14 cellular contexts compared by ENCODE assay signal in the genomic region with DNA sequence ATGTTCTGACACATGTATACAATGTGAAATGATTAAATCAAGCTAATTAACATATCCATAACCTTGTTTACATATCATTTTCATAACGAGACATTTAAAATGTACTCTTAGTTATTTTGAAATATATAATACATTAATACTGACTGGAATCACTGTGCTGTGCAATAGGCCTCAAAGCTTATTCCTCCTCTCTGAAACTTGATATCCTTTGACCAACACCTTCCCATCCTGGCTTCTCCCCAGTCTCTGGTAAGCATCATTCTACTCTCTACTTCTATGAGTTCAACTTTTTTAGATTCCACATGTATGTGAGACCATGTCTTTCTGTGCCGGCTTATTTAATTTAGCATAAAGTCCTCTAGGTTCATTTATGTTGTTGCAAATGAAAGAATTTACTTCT. TPM values are rescaled to one million over a fixed set of nuclear protein-coding genes. Genes with fewer than 3 reads are reported as not detected.
A peak's percentile ranks its signal among the peaks of the same experiment; 100 is the strongest.
DNase-seq lines count a peak whose midpoint lies in the region; ATAC-seq and TF ChIP-seq lines count a peak whose summit lies in the region.
"Had no signal": no experiment of that assay in that cellular context is flagged by ENCODE, and none has a peak within 500 bp of the region (broad histone marks: within the 10 kb centered on the region; RNA-seq: fewer than 3 reads in every experiment).

No MANE protein-coding gene starts in this region.

- TF ChIP-seq CTCF in natural killer cell (IDR thresholded peaks at IDR 0.05) = no peak
- no peak for TF ChIP-seq CTCF in activated CD8-positive, alpha-beta T cell treated with anti-CD3 and anti-CD28 coated beads for 36 hours (IDR thresholded peaks at IDR 0.05)

- no peak overlapping the region for H3K27ac ChIP-seq in GM23248
- H3K27ac ChIP-seq: 22Rv1, BLaER1 had no signal

- no peak for ATAC-seq in central memory CD8-positive, alpha-beta T cell (replicated peaks; ENCODE audit: extremely low read depth, poor library complexity, severe bottlenecking)
- ATAC-seq in natural killer cell (no peak), HG02610 (IDR thresholded peaks at IDR 0.05; ENCODE audit: unreplicated experiment) (no peak)
- ATAC-seq in activated CD8-positive, alpha-beta T cell treated with anti-CD3 and anti-CD28 coated beads for 36 hours = no peak
- ATAC-seq: HCT116 had no signal

- no peaks in the 10 kb centered on the region for H3K27me3 ChIP-seq in GM23248 (replicated peaks; ENCODE audit: insufficient read depth)
- H3K27me3 ChIP-seq: BLaER1 had no signal

- no peak overlapping the region for H3K4me3 ChIP-seq in GM23248
- H3K4me3 ChIP-seq: BLaER1 had no signal

- H3K36me3 Mint-ChIP-seq in central memory CD8-positive, alpha-beta T cell (ENCODE audit: insufficient read depth) = peaks cover 20% of the 10 kb centered on the region
- H3K36me3 Mint-ChIP-seq in natural killer cell = no peaks in the 10 kb centered on the region
- peaks cover 39% of the 10 kb centered on the region for H3K36me3 Mint-ChIP-seq in activated CD8-positive, alpha-beta T cell treated with anti-CD3 and anti-CD28 coated beads for 36 hours (ENCODE audit: low read depth)

- in situ Hi-C loops in GM23248 (cut with MboI) = no loop called here

- H3K79me2 ChIP-seq in GM23248 (ENCODE audit: insufficient read depth) = peaks cover 100% of the 10 kb centered on the region

- intact Hi-C loops in natural killer cell (cut with micrococcal nuclease) = no loop called here
- intact Hi-C loops in activated CD8-positive, alpha-beta T cell treated with anti-CD3 and anti-CD28 coated beads for 36 hours (cut with micrococcal nuclease) = no loop called here

- DNase-seq in DMS 273 (lab: John Stamatoyannopoulos, UW; ENCODE audit: unreplicated experiment) (peak; percentile 18), DMS 273 treated with DMSO at 0.1 percent for 48 hours (lab: John Stamatoyannopoulos, UW) (no peak), GM23248 (peak; percentile 9), natural killer cell (no peak), kidney glomerular epithelial cell (lab: John Stamatoyannopoulos, UW) (no peak)
- DNase-seq in central memory CD8-positive, alpha-beta T cell (ENCODE audit: low spot score in 2 of 2) = no peak
- DNase-seq in activated CD8-positive, alpha-beta T cell treated with anti-CD3 and anti-CD28 coated beads for 36 hours = no peak
- DNase-seq: AML-193, DMS53, GF-D8 had no signal

- peaks cover 4% of the 10 kb centered on the region; the same call in 1 of the 2 replicates for H4K20me1 ChIP-seq in GM23248 (ENCODE audit: insufficient read depth)

- H3K9me3 ChIP-seq in GM23248 (ENCODE audit: low read depth) = no peaks in the 10 kb centered on the region

- H2AFZ ChIP-seq in GM23248 = no peak overlapping the region

- no peaks in the 10 kb centered on the region for H3K36me3 ChIP-seq in GM23248 (ENCODE audit: low read depth)

- no peaks in the 10 kb centered on the region for H3K9me2 ChIP-seq in GM23248 (ENCODE audit: insufficient read depth)

- H3F3A ChIP-seq in GM23248 (ENCODE audit: insufficient read depth) = peaks cover 10% of the 10 kb centered on the region; the same call in 1 of the 2 replicates

- no peak overlapping the region for H3K9ac ChIP-seq in GM23248
- H3K9ac ChIP-seq: BLaER1 had no signal

- H3K4me3 Mint-ChIP-seq in central memory CD8-positive, alpha-beta T cell = no peak overlapping the region
- H3K4me3 Mint-ChIP-seq in natural killer cell = peak overlapping the region; percentile 64
- H3K4me3 Mint-ChIP-seq in activated CD8-positive, alpha-beta T cell treated with anti-CD3 and anti-CD28 coated beads for 36 hours = no peak overlapping the region

- no peaks in the 10 kb centered on the region for H3K4me1 ChIP-seq in GM23248 (ENCODE audit: insufficient read depth)
- H3K4me1 ChIP-seq: BLaER1 had no signal

- H3K9me3 Mint-ChIP-seq in central memory CD8-positive, alpha-beta T cell = no peaks in the 10 kb centered on the region
- no peaks in the 10 kb centered on the region for H3K9me3 Mint-ChIP-seq in natural killer cell
- peaks cover 7% of the 10 kb centered on the region for H3K9me3 Mint-ChIP-seq in activated CD8-positive, alpha-beta T cell treated with anti-CD3 and anti-CD28 coated beads for 36 hours

- 96 to 100% methylated on average over 2 of the region's 2 CpGs for WGBS in GM23248 (ENCODE audit: low coverage in 1 of 2, low lambda C conversion rate in 2 of 2, missing lambda C conversion rate in 2 of 2), 2 experiments

- POLR2A ChIA-PET in activated CD8-positive, alpha-beta T cell treated with anti-CD3 and anti-CD28 coated beads for 36 hours (lab: Charles Lee) = interaction anchor here (1.0 to 1.3 kb wide), 2 partner anchors 49 to 158 kb away, joined by 4 to 5 read pairs; a partner anchor contains a TSS

- peak overlapping the region; percentile 88 for H3K27ac Mint-ChIP-seq in central memory CD8-positive, alpha-beta T cell (ENCODE audit: low read depth)
- peak overlapping the region; percentile 88 to 98 for H3K27ac Mint-ChIP-seq in natural killer cell
- no peak overlapping the region for H3K27ac Mint-ChIP-seq in activated CD8-positive, alpha-beta T cell treated with anti-CD3 and anti-CD28 coated beads for 36 hours

- H3K27me3 Mint-ChIP-seq in central memory CD8-positive, alpha-beta T cell = no peaks in the 10 kb centered on the region
- no peaks in the 10 kb centered on the region for H3K27me3 Mint-ChIP-seq in natural killer cell (ENCODE audit: low read depth in 2 of 2)
- H3K27me3 Mint-ChIP-seq in activated CD8-positive, alpha-beta T cell treated with anti-CD3 and anti-CD28 coated beads for 36 hours = no peaks in the 10 kb centered on the region

- no peak overlapping the region for H3K4me2 ChIP-seq in GM23248 (ENCODE audit: unreplicated experiment)
- H3K4me2 ChIP-seq: BLaER1 had no signal

- peaks cover 86% of the 10 kb centered on the region for H3K4me1 Mint-ChIP-seq in central memory CD8-positive, alpha-beta T cell
- peaks cover 93 to 99% of the 10 kb centered on the region in 2 donors for H3K4me1 Mint-ChIP-seq in natural killer cell
- H3K4me1 Mint-ChIP-seq in activated CD8-positive, alpha-beta T cell treated with anti-CD3 and anti-CD28 coated beads for 36 hours (ENCODE audit: low read depth) = peaks cover 86% of the 10 kb centered on the region

- CTCF ChIA-PET in activated CD8-positive, alpha-beta T cell treated with anti-CD3 and anti-CD28 coated beads for 36 hours (lab: Charles Lee) = interaction anchor here (1.0 kb wide), 1 partner anchor 51 kb away, joined by 3 read pairs; no protein-coding TSS in a partner anchor

RNA-seq across cellular contexts. Expression of a gene that starts 47.1 kb away (rescaled TPM):
- 97.4 and 107 TPM in 2 replicates for total RNA-seq in GM23248 (2014; rRNA removed; shearing (Covaris generic))
- 72.5 TPM in 2 replicates for polyA plus RNA-seq in GM23248 (2016; fragmentation: Nextera tagmentation; extraction: Ambion mirVana)
- 1 to 10 TPM; 1.9 to 3.6 (median 2.8) TPM for total RNA-seq in natural killer cell
- 1 to 10 TPM; 1.0 to 1.2 TPM for total RNA-seq in activated CD8-positive, alpha-beta T cell treated with anti-CD3 and anti-CD28 coated beads for 36 hours

RNA-seq across cellular contexts. Expression of a gene that starts 48.7 kb away (rescaled TPM):
- total RNA-seq in GM23248 (2014; rRNA removed; shearing (Covaris generic)) = 42.4 and 42.6 TPM in 2 replicates
- 38.4 and 43.2 TPM in 2 replicates for polyA plus RNA-seq in GM23248 (2016; fragmentation: Nextera tagmentation; extraction: Ambion mirVana)
- total RNA-seq in natural killer cell = 10 to 100 TPM; 61.2 to 77.9 (median 69.5) TPM
- 10 to 100 TPM; 31.9 to 34.7 TPM for total RNA-seq in activated CD8-positive, alpha-beta T cell treated with anti-CD3 and anti-CD28 coated beads for 36 hours

Comparison
In these comparisons a context has a peak if more than half of its experiments do, and no peak if none do; other contexts are left out.
1. DNase-seq: peak in DMS 273 (single experiment) and GM23248 (single experiment); none in DMS 273 treated with DMSO at 0.1 percent for 48 hours (single experiment), central memory CD8-positive, alpha-beta T cell (0 of 2), natural killer cell (single experiment), kidney glomerular epithelial cell (single experiment) and activated CD8-positive, alpha-beta T cell treated with anti-CD3 and anti-CD28 coated beads for 36 hours (single experiment).
2. RNA of a gene that starts 47.1 kb away (total RNA-seq): 97.4 to 107 TPM in GM23248; 1.9 to 3.6 TPM in natural killer cell and 1.0 to 1.2 TPM in activated CD8-positive, alpha-beta T cell treated with anti-CD3 and anti-CD28 coated beads for 36 hours; every median in the first group is over 10 times any median in the second.